ENCODE assay signal across 1 cellular context in the genomic region with DNA sequence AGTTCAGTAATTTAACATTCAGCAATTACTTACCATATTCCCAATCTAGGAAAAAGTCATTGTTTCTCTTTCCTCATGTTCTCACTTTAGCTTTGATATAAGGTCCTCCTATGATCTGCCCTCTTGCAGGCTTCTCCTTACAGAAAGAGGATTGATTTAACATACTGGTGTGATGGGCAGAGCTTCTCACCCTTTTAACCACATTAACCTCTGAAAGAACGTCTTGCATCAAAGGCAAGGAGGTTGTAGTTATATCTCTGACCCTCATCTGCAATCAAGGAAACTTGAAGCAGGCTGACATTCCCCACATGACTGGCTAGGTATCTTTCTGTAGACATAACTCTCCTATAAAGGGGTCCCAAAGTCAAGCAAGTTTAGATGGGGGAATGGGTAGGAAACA.
TF ChIP-seq lines count a peak whose summit lies in the region.

No MANE protein-coding gene starts in this region.

TF ChIP-seq in GM12878, 131 proteins besides CTCF, POLR2A, EP300 and RAD21 (continued from another document and continues in another):
- no peak for TF ChIP-seq TARDBP (IDR thresholded peaks at IDR 0.05; ENCODE audit: borderline replicate concordance)
- TF ChIP-seq IKZF2 (IDR thresholded peaks at IDR 0.05), result peak; percentile 34 to 51; a peak in 3 of 4 replicates
- TF ChIP-seq TCF12 (IDR thresholded peaks at IDR 0.05; ENCODE audit: low read depth, low read length), result 0 out of 2 replicates have a peak, but pooled peaks have one; percentile 36
- TF ChIP-seq, protein P1, sequence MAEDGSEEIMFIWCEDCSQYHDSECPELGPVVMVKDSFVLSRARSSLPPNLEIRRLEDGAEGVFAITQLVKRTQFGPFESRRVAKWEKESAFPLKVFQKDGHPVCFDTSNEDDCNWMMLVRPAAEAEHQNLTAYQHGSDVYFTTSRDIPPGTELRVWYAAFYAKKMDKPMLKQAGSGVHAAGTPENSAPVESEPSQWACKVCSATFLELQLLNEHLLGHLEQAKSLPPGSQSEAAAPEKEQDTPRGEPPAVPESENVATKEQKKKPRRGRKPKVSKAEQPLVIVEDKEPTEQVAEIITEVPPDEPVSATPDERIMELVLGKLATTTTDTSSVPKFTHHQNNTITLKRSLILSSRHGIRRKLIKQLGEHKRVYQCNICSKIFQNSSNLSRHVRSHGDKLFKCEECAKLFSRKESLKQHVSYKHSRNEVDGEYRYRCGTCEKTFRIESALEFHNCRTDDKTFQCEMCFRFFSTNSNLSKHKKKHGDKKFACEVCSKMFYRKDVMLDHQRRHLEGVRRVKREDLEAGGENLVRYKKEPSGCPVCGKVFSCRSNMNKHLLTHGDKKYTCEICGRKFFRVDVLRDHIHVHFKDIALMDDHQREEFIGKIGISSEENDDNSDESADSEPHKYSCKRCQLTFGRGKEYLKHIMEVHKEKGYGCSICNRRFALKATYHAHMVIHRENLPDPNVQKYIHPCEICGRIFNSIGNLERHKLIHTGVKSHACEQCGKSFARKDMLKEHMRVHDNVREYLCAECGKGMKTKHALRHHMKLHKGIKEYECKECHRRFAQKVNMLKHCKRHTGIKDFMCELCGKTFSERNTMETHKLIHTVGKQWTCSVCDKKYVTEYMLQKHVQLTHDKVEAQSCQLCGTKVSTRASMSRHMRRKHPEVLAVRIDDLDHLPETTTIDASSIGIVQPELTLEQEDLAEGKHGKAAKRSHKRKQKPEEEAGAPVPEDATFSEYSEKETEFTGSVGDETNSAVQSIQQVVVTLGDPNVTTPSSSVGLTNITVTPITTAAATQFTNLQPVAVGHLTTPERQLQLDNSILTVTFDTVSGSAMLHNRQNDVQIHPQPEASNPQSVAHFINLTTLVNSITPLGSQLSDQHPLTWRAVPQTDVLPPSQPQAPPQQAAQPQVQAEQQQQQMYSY (CRISPR knock-in tag; IDR thresholded peaks at IDR 0.05), result no peak
- TF ChIP-seq IKZF1 (conservative IDR thresholded peaks at IDR 0.05), result no peak; the same call in 1 of the 2 replicates
- no peak for TF ChIP-seq SUZ12 (IDR thresholded peaks at IDR 0.05; ENCODE audit: unreplicated experiment)
- TF ChIP-seq TBL1XR1 (IDR thresholded peaks at IDR 0.05; ENCODE audit: low read depth, low read length), result 0 out of 2 replicates have a peak, but pooled peaks have one; percentile 20
- no peak for TF ChIP-seq YBX1 (IDR thresholded peaks at IDR 0.05)
- TF ChIP-seq NRF1 (conservative IDR thresholded peaks at IDR 0.05; ENCODE audit: low read depth, low read length), result no peak
- TF ChIP-seq, protein P2, sequence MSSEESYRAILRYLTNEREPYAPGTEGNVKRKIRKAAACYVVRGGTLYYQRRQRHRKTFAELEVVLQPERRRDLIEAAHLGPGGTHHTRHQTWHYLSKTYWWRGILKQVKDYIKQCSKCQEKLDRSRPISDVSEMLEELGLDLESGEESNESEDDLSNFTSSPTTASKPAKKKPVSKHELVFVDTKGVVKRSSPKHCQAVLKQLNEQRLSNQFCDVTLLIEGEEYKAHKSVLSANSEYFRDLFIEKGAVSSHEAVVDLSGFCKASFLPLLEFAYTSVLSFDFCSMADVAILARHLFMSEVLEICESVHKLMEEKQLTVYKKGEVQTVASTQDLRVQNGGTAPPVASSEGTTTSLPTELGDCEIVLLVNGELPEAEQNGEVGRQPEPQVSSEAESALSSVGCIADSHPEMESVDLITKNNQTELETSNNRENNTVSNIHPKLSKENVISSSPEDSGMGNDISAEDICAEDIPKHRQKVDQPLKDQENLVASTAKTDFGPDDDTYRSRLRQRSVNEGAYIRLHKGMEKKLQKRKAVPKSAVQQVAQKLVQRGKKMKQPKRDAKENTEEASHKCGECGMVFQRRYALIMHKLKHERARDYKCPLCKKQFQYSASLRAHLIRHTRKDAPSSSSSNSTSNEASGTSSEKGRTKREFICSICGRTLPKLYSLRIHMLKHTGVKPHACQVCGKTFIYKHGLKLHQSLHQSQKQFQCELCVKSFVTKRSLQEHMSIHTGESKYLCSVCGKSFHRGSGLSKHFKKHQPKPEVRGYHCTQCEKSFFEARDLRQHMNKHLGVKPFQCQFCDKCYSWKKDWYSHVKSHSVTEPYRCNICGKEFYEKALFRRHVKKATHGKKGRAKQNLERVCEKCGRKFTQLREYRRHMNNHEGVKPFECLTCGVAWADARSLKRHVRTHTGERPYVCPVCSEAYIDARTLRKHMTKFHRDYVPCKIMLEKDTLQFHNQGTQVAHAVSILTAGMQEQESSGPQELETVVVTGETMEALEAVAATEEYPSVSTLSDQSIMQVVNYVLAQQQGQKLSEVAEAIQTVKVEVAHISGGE (CRISPR knock-in tag; IDR thresholded peaks at IDR 0.05), result no peak
- no peak for TF ChIP-seq FOS (IDR thresholded peaks at IDR 0.05; ENCODE audit: borderline replicate concordance, extremely low read depth, insufficient read length)
- TF ChIP-seq RB1 (IDR thresholded peaks at IDR 0.05; ENCODE audit: borderline replicate concordance), result no peak
- TF ChIP-seq, protein P3, sequence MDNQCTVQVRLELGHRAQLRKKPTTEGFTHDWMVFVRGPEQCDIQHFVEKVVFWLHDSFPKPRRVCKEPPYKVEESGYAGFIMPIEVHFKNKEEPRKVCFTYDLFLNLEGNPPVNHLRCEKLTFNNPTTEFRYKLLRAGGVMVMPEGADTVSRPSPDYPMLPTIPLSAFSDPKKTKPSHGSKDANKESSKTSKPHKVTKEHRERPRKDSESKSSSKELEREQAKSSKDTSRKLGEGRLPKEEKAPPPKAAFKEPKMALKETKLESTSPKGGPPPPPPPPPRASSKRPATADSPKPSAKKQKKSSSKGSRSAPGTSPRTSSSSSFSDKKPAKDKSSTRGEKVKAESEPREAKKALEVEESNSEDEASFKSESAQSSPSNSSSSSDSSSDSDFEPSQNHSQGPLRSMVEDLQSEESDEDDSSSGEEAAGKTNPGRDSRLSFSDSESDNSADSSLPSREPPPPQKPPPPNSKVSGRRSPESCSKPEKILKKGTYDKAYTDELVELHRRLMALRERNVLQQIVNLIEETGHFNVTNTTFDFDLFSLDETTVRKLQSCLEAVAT (IDR thresholded peaks at IDR 0.05), result peak; percentile 85
- TF ChIP-seq, protein P4, sequence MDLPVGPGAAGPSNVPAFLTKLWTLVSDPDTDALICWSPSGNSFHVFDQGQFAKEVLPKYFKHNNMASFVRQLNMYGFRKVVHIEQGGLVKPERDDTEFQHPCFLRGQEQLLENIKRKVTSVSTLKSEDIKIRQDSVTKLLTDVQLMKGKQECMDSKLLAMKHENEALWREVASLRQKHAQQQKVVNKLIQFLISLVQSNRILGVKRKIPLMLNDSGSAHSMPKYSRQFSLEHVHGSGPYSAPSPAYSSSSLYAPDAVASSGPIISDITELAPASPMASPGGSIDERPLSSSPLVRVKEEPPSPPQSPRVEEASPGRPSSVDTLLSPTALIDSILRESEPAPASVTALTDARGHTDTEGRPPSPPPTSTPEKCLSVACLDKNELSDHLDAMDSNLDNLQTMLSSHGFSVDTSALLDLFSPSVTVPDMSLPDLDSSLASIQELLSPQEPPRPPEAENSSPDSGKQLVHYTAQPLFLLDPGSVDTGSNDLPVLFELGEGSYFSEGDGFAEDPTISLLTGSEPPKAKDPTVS (IDR thresholded peaks at IDR 0.05; ENCODE audit: low read depth, low read length), result no peak
- peak; percentile 62 for TF ChIP-seq POLR2AphosphoS5 (IDR thresholded peaks at IDR 0.05; ENCODE audit: low read length)
- TF ChIP-seq PAX8 (IDR thresholded peaks at IDR 0.05), result no peak
- no peak for TF ChIP-seq MYC (IDR thresholded peaks at IDR 0.05; ENCODE audit: insufficient read depth, insufficient read length, insufficient replicate concordance, low read length, severe bottlenecking)
- TF ChIP-seq FOXM1 (IDR thresholded peaks at IDR 0.05; ENCODE audit: low read depth, low read length), result no peak
- TF ChIP-seq ZNF384 (IDR thresholded peaks at IDR 0.05; ENCODE audit: borderline replicate concordance, low read depth, low read length), result no peak
- TF ChIP-seq, protein P5, sequence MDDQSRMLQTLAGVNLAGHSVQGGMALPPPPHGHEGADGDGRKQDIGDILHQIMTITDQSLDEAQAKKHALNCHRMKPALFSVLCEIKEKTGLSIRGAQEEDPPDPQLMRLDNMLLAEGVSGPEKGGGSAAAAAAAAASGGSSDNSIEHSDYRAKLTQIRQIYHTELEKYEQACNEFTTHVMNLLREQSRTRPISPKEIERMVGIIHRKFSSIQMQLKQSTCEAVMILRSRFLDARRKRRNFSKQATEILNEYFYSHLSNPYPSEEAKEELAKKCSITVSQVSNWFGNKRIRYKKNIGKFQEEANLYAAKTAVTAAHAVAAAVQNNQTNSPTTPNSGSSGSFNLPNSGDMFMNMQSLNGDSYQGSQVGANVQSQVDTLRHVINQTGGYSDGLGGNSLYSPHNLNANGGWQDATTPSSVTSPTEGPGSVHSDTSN (IDR thresholded peaks at IDR 0.05; ENCODE audit: insufficient replicate concordance, low read depth, low read length), result peak; percentile 58
- TF ChIP-seq CBFB (IDR thresholded peaks at IDR 0.05; ENCODE audit: low read depth), result peak; percentile 94
- no peak for TF ChIP-seq YY1 (IDR thresholded peaks at IDR 0.05; ENCODE audit: low read depth, low read length)
- TF ChIP-seq TAF1 (IDR thresholded peaks at IDR 0.05; ENCODE audit: borderline replicate concordance, low read depth, low read length), result peak; percentile 50; the same call in 1 of the 2 replicates
- no peak for TF ChIP-seq ZSCAN29 (IDR thresholded peaks at IDR 0.05)
- 0 out of 2 replicates have a peak, but pooled peaks have one; percentile 36 for TF ChIP-seq TCF7 (IDR thresholded peaks at IDR 0.05; ENCODE audit: borderline replicate concordance)
- TF ChIP-seq RUNX3 (IDR thresholded peaks at IDR 0.05; ENCODE audit: low read length), result peak; percentile 97
- TF ChIP-seq LARP7 (IDR thresholded peaks at IDR 0.05), result no peak
- TF ChIP-seq, protein P6, sequence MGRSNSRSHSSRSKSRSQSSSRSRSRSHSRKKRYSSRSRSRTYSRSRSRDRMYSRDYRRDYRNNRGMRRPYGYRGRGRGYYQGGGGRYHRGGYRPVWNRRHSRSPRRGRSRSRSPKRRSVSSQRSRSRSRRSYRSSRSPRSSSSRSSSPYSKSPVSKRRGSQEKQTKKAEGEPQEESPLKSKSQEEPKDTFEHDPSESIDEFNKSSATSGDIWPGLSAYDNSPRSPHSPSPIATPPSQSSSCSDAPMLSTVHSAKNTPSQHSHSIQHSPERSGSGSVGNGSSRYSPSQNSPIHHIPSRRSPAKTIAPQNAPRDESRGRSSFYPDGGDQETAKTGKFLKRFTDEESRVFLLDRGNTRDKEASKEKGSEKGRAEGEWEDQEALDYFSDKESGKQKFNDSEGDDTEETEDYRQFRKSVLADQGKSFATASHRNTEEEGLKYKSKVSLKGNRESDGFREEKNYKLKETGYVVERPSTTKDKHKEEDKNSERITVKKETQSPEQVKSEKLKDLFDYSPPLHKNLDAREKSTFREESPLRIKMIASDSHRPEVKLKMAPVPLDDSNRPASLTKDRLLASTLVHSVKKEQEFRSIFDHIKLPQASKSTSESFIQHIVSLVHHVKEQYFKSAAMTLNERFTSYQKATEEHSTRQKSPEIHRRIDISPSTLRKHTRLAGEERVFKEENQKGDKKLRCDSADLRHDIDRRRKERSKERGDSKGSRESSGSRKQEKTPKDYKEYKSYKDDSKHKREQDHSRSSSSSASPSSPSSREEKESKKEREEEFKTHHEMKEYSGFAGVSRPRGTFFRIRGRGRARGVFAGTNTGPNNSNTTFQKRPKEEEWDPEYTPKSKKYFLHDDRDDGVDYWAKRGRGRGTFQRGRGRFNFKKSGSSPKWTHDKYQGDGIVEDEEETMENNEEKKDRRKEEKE (IDR thresholded peaks at IDR 0.05), result no peak
- TF ChIP-seq SREBF1 (IDR thresholded peaks at IDR 0.05; ENCODE audit: low read length), result no peak
- TF ChIP-seq SREBF2 (IDR thresholded peaks at IDR 0.05; ENCODE audit: low read length), result no peak
- TF ChIP-seq EZH2 (IDR thresholded peaks at IDR 0.05; ENCODE audit: borderline replicate concordance, control insufficient read depth, low read depth, low read length), result no peak
- TF ChIP-seq, protein P7, sequence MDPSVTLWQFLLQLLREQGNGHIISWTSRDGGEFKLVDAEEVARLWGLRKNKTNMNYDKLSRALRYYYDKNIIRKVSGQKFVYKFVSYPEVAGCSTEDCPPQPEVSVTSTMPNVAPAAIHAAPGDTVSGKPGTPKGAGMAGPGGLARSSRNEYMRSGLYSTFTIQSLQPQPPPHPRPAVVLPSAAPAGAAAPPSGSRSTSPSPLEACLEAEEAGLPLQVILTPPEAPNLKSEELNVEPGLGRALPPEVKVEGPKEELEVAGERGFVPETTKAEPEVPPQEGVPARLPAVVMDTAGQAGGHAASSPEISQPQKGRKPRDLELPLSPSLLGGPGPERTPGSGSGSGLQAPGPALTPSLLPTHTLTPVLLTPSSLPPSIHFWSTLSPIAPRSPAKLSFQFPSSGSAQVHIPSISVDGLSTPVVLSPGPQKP (IDR thresholded peaks at IDR 0.05; ENCODE audit: low read depth, low read length), result no peak
- TF ChIP-seq SP1 (IDR thresholded peaks at IDR 0.05; ENCODE audit: low read depth, low read length), result peak; percentile 33
- TF ChIP-seq KLF5 (IDR thresholded peaks at IDR 0.05; ENCODE audit: partially characterized antibody), result no peak
- no peak for TF ChIP-seq SRF (IDR thresholded peaks at IDR 0.05; ENCODE audit: low read depth in 2 of 2, low read length in 2 of 2)
- no peak for TF ChIP-seq EGR1 (IDR thresholded peaks at IDR 0.05; ENCODE audit: borderline replicate concordance in 1 of 2, low read depth in 2 of 2, low read length in 2 of 2)
- TF ChIP-seq, protein P8, sequence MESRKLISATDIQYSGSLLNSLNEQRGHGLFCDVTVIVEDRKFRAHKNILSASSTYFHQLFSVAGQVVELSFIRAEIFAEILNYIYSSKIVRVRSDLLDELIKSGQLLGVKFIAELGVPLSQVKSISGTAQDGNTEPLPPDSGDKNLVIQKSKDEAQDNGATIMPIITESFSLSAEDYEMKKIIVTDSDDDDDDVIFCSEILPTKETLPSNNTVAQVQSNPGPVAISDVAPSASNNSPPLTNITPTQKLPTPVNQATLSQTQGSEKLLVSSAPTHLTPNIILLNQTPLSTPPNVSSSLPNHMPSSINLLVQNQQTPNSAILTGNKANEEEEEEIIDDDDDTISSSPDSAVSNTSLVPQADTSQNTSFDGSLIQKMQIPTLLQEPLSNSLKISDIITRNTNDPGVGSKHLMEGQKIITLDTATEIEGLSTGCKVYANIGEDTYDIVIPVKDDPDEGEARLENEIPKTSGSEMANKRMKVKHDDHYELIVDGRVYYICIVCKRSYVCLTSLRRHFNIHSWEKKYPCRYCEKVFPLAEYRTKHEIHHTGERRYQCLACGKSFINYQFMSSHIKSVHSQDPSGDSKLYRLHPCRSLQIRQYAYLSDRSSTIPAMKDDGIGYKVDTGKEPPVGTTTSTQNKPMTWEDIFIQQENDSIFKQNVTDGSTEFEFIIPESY (IDR thresholded peaks at IDR 0.05), result no peak
- peak; percentile 65; the same call in 1 of the 2 replicates for TF ChIP-seq BCL11A (IDR thresholded peaks at IDR 0.05; ENCODE audit: low read depth, low read length)
- TF ChIP-seq, protein P9, sequence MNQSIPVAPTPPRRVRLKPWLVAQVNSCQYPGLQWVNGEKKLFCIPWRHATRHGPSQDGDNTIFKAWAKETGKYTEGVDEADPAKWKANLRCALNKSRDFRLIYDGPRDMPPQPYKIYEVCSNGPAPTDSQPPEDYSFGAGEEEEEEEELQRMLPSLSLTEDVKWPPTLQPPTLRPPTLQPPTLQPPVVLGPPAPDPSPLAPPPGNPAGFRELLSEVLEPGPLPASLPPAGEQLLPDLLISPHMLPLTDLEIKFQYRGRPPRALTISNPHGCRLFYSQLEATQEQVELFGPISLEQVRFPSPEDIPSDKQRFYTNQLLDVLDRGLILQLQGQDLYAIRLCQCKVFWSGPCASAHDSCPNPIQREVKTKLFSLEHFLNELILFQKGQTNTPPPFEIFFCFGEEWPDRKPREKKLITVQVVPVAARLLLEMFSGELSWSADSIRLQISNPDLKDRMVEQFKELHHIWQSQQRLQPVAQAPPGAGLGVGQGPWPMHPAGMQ (IDR thresholded peaks at IDR 0.05; ENCODE audit: borderline replicate concordance), result no peak
- TF ChIP-seq JUND (IDR thresholded peaks at IDR 0.05; ENCODE audit: low read depth, low read length), result no peak
- no peak for TF ChIP-seq KAT2A (conservative IDR thresholded peaks at IDR 0.05; ENCODE audit: control insufficient read depth, low read depth, low read length)
- no peak for TF ChIP-seq KDM1A (IDR thresholded peaks at IDR 0.05; ENCODE audit: borderline replicate concordance)
- TF ChIP-seq NFXL1 (IDR thresholded peaks at IDR 0.05; ENCODE audit: borderline replicate concordance), result no peak
